In the genomic region with DNA sequence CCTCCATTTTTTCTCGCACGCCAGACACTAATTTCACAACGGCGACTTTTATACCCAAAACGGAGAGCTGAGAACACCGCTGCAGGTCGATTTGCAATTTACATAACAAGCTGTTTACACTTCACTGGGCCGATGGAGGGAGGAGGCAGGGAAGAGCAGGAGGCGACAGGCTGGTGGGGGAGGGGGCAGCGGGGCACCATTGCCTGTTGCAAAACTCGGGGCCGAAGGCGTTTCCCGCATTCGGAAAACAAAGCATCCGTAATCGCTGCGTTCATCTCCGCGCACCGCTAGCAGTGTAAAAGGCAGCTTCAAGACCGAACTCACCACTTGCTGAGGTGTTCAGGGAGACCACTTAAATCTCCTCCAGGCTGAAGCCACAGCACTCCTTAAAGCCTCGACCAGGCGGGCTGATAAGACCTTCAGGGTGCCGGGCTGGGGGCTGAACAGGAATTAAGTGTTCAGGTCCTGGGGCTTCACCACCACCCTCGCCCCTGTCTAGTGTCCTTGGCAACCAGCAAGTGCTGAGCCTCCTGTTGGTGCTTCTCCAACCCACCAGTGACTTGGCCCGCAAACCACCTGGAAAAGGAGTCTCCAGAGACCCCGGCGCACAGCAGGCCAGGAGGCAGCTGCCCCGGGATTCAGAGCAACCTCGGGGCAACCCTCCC, we compare ENCODE assay signal across 1 cellular context.
A peak's percentile ranks its signal among the peaks of the same experiment; 100 is the strongest.
TF ChIP-seq lines count a peak whose summit lies in the region.

No MANE protein-coding gene starts in this region.

TF ChIP-seq in HepG2, 621 proteins besides CTCF, POLR2A, EP300 and RAD21 (continued from another document and continues in another):
- TF ChIP-seq ZGPAT (CRISPR knock-in tag; IDR thresholded peaks at IDR 0.05) (0 out of 2 replicates have a peak, but pooled peaks have one; percentile 64), ZNF34 (CRISPR knock-in tag; IDR thresholded peaks at IDR 0.05; ENCODE audit: borderline replicate concordance) (0 out of 2 replicates have a peak, but pooled peaks have one; percentile 49), ZMYM4 (CRISPR knock-in tag; IDR thresholded peaks at IDR 0.05) (peak; percentile 24; the same call in 1 of the 2 replicates), PHF21A (CRISPR knock-in tag; IDR thresholded peaks at IDR 0.05) (0 out of 2 replicates have a peak, but pooled peaks have one; percentile 42), ATF1 (CRISPR knock-in tag; IDR thresholded peaks at IDR 0.05) (no peak), ZNF260 (CRISPR knock-in tag; IDR thresholded peaks at IDR 0.05; ENCODE audit: borderline replicate concordance, low read depth) (no peak), FOXP1 (IDR thresholded peaks at IDR 0.05) (no peak), FOXP1 (CRISPR knock-in tag; IDR thresholded peaks at IDR 0.05) (peak; percentile 82), MTF2 (CRISPR knock-in tag; IDR thresholded peaks at IDR 0.05; ENCODE audit: borderline replicate concordance) (peak; percentile 62; the same call in 1 of the 2 replicates), ZSCAN9 (CRISPR knock-in tag; IDR thresholded peaks at IDR 0.05; ENCODE audit: borderline replicate concordance) (0 out of 2 replicates have a peak, but pooled peaks have one; percentile 36), ZNF777 (CRISPR knock-in tag; IDR thresholded peaks at IDR 0.05) (peak; percentile 25; the same call in 1 of the 2 replicates), CEBPB (IDR thresholded peaks at IDR 0.05; ENCODE audit: borderline replicate concordance, low read depth, low read length) (peak; percentile 48; the same call in 1 of the 2 replicates), CBX2 (IDR thresholded peaks at IDR 0.05; ENCODE audit: low read depth, low read length) (0 out of 2 replicates have a peak, but pooled peaks have one; percentile 81), CBX2 (CRISPR knock-in tag; IDR thresholded peaks at IDR 0.05; ENCODE audit: low read depth) (peak; percentile 19; the same call in 1 of the 2 replicates), SALL1 (CRISPR knock-in tag; IDR thresholded peaks at IDR 0.05) (peak; percentile 74), TCF7 (IDR thresholded peaks at IDR 0.05; ENCODE audit: low read depth) (0 out of 2 replicates have a peak, but pooled peaks have one; percentile 13), YY1 (IDR thresholded peaks at IDR 0.05; ENCODE audit: insufficient read depth, insufficient replicate concordance, low read depth, low read length) (peak; percentile 22), CEBPG (CRISPR knock-in tag; IDR thresholded peaks at IDR 0.05) (peak; percentile 72), BCL6 (CRISPR knock-in tag; IDR thresholded peaks at IDR 0.05) (peak; percentile 65), RARA (CRISPR knock-in tag; IDR thresholded peaks at IDR 0.05) (peak; percentile 29; the same call in 1 of the 2 replicates), NAIF1 (CRISPR knock-in tag; IDR thresholded peaks at IDR 0.05; ENCODE audit: borderline replicate concordance) (peak; percentile 37; the same call in 1 of the 2 replicates), ZNF782 (CRISPR knock-in tag; IDR thresholded peaks at IDR 0.05; ENCODE audit: borderline replicate concordance) (peak; percentile 48; the same call in 1 of the 2 replicates), ZFP36L2 (CRISPR knock-in tag; IDR thresholded peaks at IDR 0.05) (no peak), ERF (CRISPR knock-in tag; IDR thresholded peaks at IDR 0.05) (0 out of 2 replicates have a peak, but pooled peaks have one; percentile 23), ZNF558 (CRISPR knock-in tag; IDR thresholded peaks at IDR 0.05; ENCODE audit: borderline replicate concordance) (no peak), ZNF790 (CRISPR knock-in tag; IDR thresholded peaks at IDR 0.05; ENCODE audit: borderline replicate concordance) (no peak), KDM2A (CRISPR knock-in tag; IDR thresholded peaks at IDR 0.05; ENCODE audit: borderline replicate concordance, low read depth) (peak; percentile 54; the same call in 1 of the 2 replicates), ATF5 (CRISPR knock-in tag; IDR thresholded peaks at IDR 0.05; ENCODE audit: low read depth) (no peak), ZNF614 (CRISPR knock-in tag; IDR thresholded peaks at IDR 0.05; ENCODE audit: borderline replicate concordance) (peak; percentile 24; the same call in 1 of the 2 replicates), ZSCAN22 (CRISPR knock-in tag; IDR thresholded peaks at IDR 0.05) (peak; percentile 88), FOSL2 (CRISPR knock-in tag; IDR thresholded peaks at IDR 0.05) (peak; percentile 52; the same call in 1 of the 2 replicates), GATAD1 (CRISPR knock-in tag; IDR thresholded peaks at IDR 0.05) (peak; percentile 45; the same call in 1 of the 2 replicates)
- TF ChIP-seq, protein P1, sequence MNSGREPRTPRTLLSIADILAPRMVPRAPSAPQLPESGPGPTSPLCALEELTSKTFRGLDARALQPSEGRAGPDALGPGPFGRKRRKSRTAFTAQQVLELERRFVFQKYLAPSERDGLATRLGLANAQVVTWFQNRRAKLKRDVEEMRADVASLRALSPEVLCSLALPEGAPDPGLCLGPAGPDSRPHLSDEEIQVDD (CRISPR knock-in tag; IDR thresholded peaks at IDR 0.05; ENCODE audit: borderline replicate concordance), result no peak
- TF ChIP-seq, protein P2, sequence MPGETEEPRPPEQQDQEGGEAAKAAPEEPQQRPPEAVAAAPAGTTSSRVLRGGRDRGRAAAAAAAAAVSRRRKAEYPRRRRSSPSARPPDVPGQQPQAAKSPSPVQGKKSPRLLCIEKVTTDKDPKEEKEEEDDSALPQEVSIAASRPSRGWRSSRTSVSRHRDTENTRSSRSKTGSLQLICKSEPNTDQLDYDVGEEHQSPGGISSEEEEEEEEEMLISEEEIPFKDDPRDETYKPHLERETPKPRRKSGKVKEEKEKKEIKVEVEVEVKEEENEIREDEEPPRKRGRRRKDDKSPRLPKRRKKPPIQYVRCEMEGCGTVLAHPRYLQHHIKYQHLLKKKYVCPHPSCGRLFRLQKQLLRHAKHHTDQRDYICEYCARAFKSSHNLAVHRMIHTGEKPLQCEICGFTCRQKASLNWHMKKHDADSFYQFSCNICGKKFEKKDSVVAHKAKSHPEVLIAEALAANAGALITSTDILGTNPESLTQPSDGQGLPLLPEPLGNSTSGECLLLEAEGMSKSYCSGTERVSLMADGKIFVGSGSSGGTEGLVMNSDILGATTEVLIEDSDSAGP (CRISPR knock-in tag; IDR thresholded peaks at IDR 0.05; ENCODE audit: borderline replicate concordance), result peak; percentile 13; the same call in 1 of the 2 replicates
- TF ChIP-seq, protein P3, sequence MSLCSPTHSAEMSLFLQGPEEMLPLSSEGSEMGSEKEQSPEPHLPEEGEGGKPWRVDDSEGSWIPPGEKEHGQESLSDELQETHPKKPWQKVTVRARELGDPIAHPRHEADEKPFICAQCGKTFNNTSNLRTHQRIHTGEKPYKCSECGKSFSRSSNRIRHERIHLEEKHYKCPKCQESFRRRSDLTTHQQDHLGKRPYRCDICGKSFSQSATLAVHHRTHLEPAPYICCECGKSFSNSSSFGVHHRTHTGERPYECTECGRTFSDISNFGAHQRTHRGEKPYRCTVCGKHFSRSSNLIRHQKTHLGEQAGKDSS (CRISPR knock-in tag; IDR thresholded peaks at IDR 0.05; ENCODE audit: borderline replicate concordance, low read depth), result 0 out of 2 replicates have a peak, but pooled peaks have one; percentile 30
- TF ChIP-seq, protein P4, sequence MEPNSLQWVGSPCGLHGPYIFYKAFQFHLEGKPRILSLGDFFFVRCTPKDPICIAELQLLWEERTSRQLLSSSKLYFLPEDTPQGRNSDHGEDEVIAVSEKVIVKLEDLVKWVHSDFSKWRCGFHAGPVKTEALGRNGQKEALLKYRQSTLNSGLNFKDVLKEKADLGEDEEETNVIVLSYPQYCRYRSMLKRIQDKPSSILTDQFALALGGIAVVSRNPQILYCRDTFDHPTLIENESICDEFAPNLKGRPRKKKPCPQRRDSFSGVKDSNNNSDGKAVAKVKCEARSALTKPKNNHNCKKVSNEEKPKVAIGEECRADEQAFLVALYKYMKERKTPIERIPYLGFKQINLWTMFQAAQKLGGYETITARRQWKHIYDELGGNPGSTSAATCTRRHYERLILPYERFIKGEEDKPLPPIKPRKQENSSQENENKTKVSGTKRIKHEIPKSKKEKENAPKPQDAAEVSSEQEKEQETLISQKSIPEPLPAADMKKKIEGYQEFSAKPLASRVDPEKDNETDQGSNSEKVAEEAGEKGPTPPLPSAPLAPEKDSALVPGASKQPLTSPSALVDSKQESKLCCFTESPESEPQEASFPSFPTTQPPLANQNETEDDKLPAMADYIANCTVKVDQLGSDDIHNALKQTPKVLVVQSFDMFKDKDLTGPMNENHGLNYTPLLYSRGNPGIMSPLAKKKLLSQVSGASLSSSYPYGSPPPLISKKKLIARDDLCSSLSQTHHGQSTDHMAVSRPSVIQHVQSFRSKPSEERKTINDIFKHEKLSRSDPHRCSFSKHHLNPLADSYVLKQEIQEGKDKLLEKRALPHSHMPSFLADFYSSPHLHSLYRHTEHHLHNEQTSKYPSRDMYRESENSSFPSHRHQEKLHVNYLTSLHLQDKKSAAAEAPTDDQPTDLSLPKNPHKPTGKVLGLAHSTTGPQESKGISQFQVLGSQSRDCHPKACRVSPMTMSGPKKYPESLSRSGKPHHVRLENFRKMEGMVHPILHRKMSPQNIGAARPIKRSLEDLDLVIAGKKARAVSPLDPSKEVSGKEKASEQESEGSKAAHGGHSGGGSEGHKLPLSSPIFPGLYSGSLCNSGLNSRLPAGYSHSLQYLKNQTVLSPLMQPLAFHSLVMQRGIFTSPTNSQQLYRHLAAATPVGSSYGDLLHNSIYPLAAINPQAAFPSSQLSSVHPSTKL (CRISPR knock-in tag; IDR thresholded peaks at IDR 0.05), result peak; percentile 59
- TF ChIP-seq, protein P5, sequence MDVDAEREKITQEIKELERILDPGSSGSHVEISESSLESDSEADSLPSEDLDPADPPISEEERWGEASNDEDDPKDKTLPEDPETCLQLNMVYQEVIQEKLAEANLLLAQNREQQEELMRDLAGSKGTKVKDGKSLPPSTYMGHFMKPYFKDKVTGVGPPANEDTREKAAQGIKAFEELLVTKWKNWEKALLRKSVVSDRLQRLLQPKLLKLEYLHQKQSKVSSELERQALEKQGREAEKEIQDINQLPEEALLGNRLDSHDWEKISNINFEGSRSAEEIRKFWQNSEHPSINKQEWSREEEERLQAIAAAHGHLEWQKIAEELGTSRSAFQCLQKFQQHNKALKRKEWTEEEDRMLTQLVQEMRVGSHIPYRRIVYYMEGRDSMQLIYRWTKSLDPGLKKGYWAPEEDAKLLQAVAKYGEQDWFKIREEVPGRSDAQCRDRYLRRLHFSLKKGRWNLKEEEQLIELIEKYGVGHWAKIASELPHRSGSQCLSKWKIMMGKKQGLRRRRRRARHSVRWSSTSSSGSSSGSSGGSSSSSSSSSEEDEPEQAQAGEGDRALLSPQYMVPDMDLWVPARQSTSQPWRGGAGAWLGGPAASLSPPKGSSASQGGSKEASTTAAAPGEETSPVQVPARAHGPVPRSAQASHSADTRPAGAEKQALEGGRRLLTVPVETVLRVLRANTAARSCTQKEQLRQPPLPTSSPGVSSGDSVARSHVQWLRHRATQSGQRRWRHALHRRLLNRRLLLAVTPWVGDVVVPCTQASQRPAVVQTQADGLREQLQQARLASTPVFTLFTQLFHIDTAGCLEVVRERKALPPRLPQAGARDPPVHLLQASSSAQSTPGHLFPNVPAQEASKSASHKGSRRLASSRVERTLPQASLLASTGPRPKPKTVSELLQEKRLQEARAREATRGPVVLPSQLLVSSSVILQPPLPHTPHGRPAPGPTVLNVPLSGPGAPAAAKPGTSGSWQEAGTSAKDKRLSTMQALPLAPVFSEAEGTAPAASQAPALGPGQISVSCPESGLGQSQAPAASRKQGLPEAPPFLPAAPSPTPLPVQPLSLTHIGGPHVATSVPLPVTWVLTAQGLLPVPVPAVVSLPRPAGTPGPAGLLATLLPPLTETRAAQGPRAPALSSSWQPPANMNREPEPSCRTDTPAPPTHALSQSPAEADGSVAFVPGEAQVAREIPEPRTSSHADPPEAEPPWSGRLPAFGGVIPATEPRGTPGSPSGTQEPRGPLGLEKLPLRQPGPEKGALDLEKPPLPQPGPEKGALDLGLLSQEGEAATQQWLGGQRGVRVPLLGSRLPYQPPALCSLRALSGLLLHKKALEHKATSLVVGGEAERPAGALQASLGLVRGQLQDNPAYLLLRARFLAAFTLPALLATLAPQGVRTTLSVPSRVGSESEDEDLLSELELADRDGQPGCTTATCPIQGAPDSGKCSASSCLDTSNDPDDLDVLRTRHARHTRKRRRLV (CRISPR knock-in tag; IDR thresholded peaks at IDR 0.05), result 0 out of 2 replicates have a peak, but pooled peaks have one; percentile 28
- TF ChIP-seq, protein P6, sequence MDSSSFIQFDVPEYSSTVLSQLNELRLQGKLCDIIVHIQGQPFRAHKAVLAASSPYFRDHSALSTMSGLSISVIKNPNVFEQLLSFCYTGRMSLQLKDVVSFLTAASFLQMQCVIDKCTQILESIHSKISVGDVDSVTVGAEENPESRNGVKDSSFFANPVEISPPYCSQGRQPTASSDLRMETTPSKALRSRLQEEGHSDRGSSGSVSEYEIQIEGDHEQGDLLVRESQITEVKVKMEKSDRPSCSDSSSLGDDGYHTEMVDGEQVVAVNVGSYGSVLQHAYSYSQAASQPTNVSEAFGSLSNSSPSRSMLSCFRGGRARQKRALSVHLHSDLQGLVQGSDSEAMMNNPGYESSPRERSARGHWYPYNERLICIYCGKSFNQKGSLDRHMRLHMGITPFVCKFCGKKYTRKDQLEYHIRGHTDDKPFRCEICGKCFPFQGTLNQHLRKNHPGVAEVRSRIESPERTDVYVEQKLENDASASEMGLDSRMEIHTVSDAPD (CRISPR knock-in tag; IDR thresholded peaks at IDR 0.05), result no peak
- TF ChIP-seq, protein P7, sequence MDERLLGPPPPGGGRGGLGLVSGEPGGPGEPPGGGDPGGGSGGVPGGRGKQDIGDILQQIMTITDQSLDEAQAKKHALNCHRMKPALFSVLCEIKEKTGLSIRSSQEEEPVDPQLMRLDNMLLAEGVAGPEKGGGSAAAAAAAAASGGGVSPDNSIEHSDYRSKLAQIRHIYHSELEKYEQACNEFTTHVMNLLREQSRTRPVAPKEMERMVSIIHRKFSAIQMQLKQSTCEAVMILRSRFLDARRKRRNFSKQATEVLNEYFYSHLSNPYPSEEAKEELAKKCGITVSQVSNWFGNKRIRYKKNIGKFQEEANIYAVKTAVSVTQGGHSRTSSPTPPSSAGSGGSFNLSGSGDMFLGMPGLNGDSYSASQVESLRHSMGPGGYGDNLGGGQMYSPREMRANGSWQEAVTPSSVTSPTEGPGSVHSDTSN (CRISPR knock-in tag; IDR thresholded peaks at IDR 0.05), result no peak
